Comparison of ENCODE assay signal across 19 cellular contexts in genomic region chr7:23004247-23004520, GRCh38.
"Had no signal": no experiment of that assay in that cellular context is flagged by ENCODE, and none has a peak within 500 bp of the region (broad histone marks: within the 10 kb centered on the region; RNA-seq: fewer than 3 reads in every experiment).

No MANE protein-coding gene starts in this region.

- H3K4me1 Mint-ChIP-seq: mesothelial cell of epicardium, neural progenitor cell had no signal

- H3K27me3 Mint-ChIP-seq: activated T-helper 17 cell treated with anti-CD3 and anti-CD28 coated beads, Interleukin-2, amount 50 U/mL, for 72 hours; brain; central memory CD8-positive, alpha-beta T cell; dendritic cell treated with granulocyte-macrophage colony-stimulating factor and Interleukin-4, amounts not matched to agents 40 ng/mL and 50 ng/mL, for 4 days; effector memory CD8-positive, alpha-beta T cell; T-helper 17 cell had no signal

- H3K27me3 ChIP-seq: neural progenitor cell, right atrium auricular region, spleen, upper lobe of left lung had no signal

- H3K9ac ChIP-seq: neural progenitor cell had no signal

- H3K9me3 ChIP-seq: right atrium auricular region, spleen, upper lobe of left lung had no signal

- H3K36me3 ChIP-seq: neural progenitor cell, right atrium auricular region, spleen, upper lobe of left lung had no signal

- ATAC-seq: activated T-helper 17 cell treated with anti-CD3 and anti-CD28 coated beads, Interleukin-2, amount 50 U/mL, for 72 hours; effector memory CD8-positive, alpha-beta T cell; T-helper 17 cell had no signal

- H3K27ac Mint-ChIP-seq: activated T-helper 17 cell treated with anti-CD3 and anti-CD28 coated beads, Interleukin-2, amount 50 U/mL, for 72 hours; brain; dendritic cell treated with granulocyte-macrophage colony-stimulating factor and Interleukin-4, amounts not matched to agents 40 ng/mL and 50 ng/mL, for 4 days; effector memory CD8-positive, alpha-beta T cell; mesothelial cell of epicardium; neural progenitor cell had no signal

- DNase-seq: activated CD4-positive, alpha-beta T cell treated with anti-CD3 and anti-CD28 coated beads, Interleukin-2, amount 50 U/mL, for 1 hour; activated CD4-positive, CD25-positive, alpha-beta regulatory T cell; activated naive CD4-positive, alpha-beta T cell treated with anti-CD3 and anti-CD28 coated beads, Interleukin-2, amount 50 U/mL, for 16 hours; activated T-cell treated with anti-CD3 and anti-CD28 coated beads for 4 hours; effector memory CD8-positive, alpha-beta T cell; hypothalamus; spleen; stimulated activated CD4-positive, alpha-beta T cell treated with anti-CD3 and anti-CD28 coated beads, Interleukin-1b, Interleukin-23, amount 100 ng/mL, for 48 hours; stimulated activated naive CD4-positive, alpha-beta T cell treated with Interleukin-2 at 50 U/mL for 16 hours; T-helper 17 cell had no signal

- H3K27ac ChIP-seq: epithelial cell of prostate, neural progenitor cell, upper lobe of left lung had no signal

- H2AFZ ChIP-seq: neural progenitor cell had no signal

- H3K4me3 ChIP-seq: neural progenitor cell, right atrium auricular region, spleen, upper lobe of left lung had no signal

- H3K9me3 Mint-ChIP-seq: activated T-helper 17 cell treated with anti-CD3 and anti-CD28 coated beads, Interleukin-2, amount 50 U/mL, for 72 hours; brain; central memory CD8-positive, alpha-beta T cell; dendritic cell treated with granulocyte-macrophage colony-stimulating factor and Interleukin-4, amounts not matched to agents 40 ng/mL and 50 ng/mL, for 4 days; effector memory CD8-positive, alpha-beta T cell; mesothelial cell of epicardium; neural progenitor cell had no signal

- H3K4me3 Mint-ChIP-seq: activated T-helper 17 cell treated with anti-CD3 and anti-CD28 coated beads, Interleukin-2, amount 50 U/mL, for 72 hours; central memory CD8-positive, alpha-beta T cell; dendritic cell treated with granulocyte-macrophage colony-stimulating factor and Interleukin-4, amounts not matched to agents 40 ng/mL and 50 ng/mL, for 4 days; effector memory CD8-positive, alpha-beta T cell; mesothelial cell of epicardium; neural progenitor cell; T-helper 17 cell had no signal

- H3K36me3 Mint-ChIP-seq: brain, mesothelial cell of epicardium, neural progenitor cell had no signal
